ENCODE assay signal across 8 cellular contexts in the genomic region with DNA sequence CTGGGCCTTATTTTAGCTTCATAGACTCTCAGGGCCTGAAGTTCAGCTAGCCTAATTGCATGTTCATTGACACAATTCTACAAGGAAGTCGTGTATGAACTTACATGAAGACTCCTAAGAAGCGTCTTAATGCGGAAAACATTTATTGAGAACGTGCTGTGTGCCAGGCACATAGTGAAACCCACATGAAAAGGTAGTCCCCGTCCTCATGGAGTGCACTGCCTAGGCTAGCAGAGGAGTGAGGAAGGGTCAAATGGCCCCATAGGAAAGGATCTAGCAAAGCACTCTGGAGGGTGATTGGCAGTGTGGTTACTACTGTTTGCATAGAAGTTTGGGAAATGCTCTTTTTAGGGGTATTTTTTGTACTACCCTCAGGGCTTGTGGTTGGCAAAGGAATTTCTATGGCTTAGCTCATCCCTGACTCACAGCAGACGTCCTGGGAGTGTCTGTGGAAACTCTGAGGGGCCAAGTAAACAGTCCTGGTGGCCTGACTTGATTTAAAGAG. TPM values are rescaled to one million over a fixed set of nuclear protein-coding genes. Genes with fewer than 3 reads are reported as not detected.
DNase-seq lines count a peak whose midpoint lies in the region; ATAC-seq and TF ChIP-seq lines count a peak whose summit lies in the region.

No MANE protein-coding gene starts in this region.

- peak overlapping the region; percentile 1 to 91 (median 26) for H3K27ac Mint-ChIP-seq in IgD-negative memory B cell

- H3K27ac ChIP-seq in right lobe of liver (peak overlapping the region; percentile 49 to 84 (median 75)), upper lobe of right lung (peak overlapping the region; percentile 95)

- peak; percentile 82 for DNase-seq in AG09319 (ENCODE audit: extremely low read depth, low read depth)
- DNase-seq in astrocyte of the spinal cord (ENCODE audit: low read depth, low spot score), result peak; percentile 94
- DNase-seq in right lobe of liver, result no peak
- no peak for DNase-seq in upper lobe of right lung

- H3K4me1 ChIP-seq in right lobe of liver (peaks cover 0 to 33% (median 11%) of the 10 kb centered on the region in 4 donors), upper lobe of right lung (peaks cover 27% of the 10 kb centered on the region)

- peaks cover 7% of the 10 kb centered on the region for H3K27me3 Mint-ChIP-seq in IgD-negative memory B cell

- H3K36me3 ChIP-seq in right lobe of liver (no peaks in the 10 kb centered on the region), upper lobe of right lung (no peaks in the 10 kb centered on the region)

- 79% methylated on average over 4 of the region's 6 CpGs for WGBS in right lobe of liver (ENCODE audit: insufficient coverage, low coverage, low lambda C conversion rate, missing lambda C conversion rate)

- intact Hi-C loops in right lobe of liver (cut with DNase I), result no loop called here
- intact Hi-C loops in upper lobe of right lung (cut with DNase I), result loop anchor here (10.0 kb wide), 2 partner anchors 61 to 69 kb away; no protein-coding TSS in a partner anchor

- no peaks in the 10 kb centered on the region for H3K36me3 Mint-ChIP-seq in IgD-negative memory B cell

- in situ Hi-C loops in astrocyte of the spinal cord (cut with HindIII; ENCODE audit: low sequenced_read_pairs), result no loop called here

- H3K4me3 Mint-ChIP-seq in IgD-negative memory B cell, result peak overlapping the region; percentile 70 to 97 (median 88)

- H3K27me3 ChIP-seq in right lobe of liver, result no peaks in the 10 kb centered on the region
- H3K27me3 ChIP-seq in upper lobe of right lung, result no peaks in the 10 kb centered on the region

- no peaks in the 10 kb centered on the region for H3K9me3 ChIP-seq in right lobe of liver
- no peaks in the 10 kb centered on the region for H3K9me3 ChIP-seq in upper lobe of right lung

- TF ChIP-seq CTCF in AG09319 (IDR thresholded peaks at IDR 0.05; ENCODE audit: low read depth, low read length), result no peak
- no peak for TF ChIP-seq CTCF in astrocyte of the spinal cord (IDR thresholded peaks at IDR 0.05; ENCODE audit: low read depth, low read length)
- no peak for TF ChIP-seq CTCF in right lobe of liver (IDR thresholded peaks at IDR 0.05)
- no peak for TF ChIP-seq CTCF in upper lobe of right lung (IDR thresholded peaks at IDR 0.05)

- peaks cover 1 to 6% (median 2%) of the 10 kb centered on the region in 3 donors for H3K9me3 Mint-ChIP-seq in IgD-negative memory B cell

- ATAC-seq in right lobe of liver, result no peak
- no peak for ATAC-seq in upper lobe of right lung
- ATAC-seq in GM21529 (IDR thresholded peaks at IDR 0.05; ENCODE audit: unreplicated experiment), result no peak
- ATAC-seq in GM19455 (IDR thresholded peaks at IDR 0.05; ENCODE audit: unreplicated experiment), result no peak
- no peak for ATAC-seq in GM21786 (IDR thresholded peaks at IDR 0.05; ENCODE audit: unreplicated experiment)

- peaks cover 37 to 41% (median 41%) of the 10 kb centered on the region in 3 donors for H3K4me1 Mint-ChIP-seq in IgD-negative memory B cell

- no peak for TF ChIP-seq POLR2A in right lobe of liver (IDR thresholded peaks at IDR 0.05)

- H3K4me3 ChIP-seq in astrocyte of the spinal cord (ENCODE audit: low read depth, low read length), result peak overlapping the region; percentile 36
- peak overlapping the region in 2 of 3 donors; percentile 83 to 86 for H3K4me3 ChIP-seq in right lobe of liver
- peak overlapping the region; percentile 84 for H3K4me3 ChIP-seq in upper lobe of right lung

RNA-seq across cellular contexts. Expression of gene NPTN, which starts 0.9 kb away (rescaled TPM):
- 27.1 TPM for polyA plus RNA-seq in IgD-negative memory B cell
- total RNA-seq in right lobe of liver (10 to 100 TPM; 25.4 to 49.9 (median 35.4) TPM), upper lobe of right lung (131 TPM)

RNA-seq across cellular contexts. Expression of gene CD276, which starts 50.1 kb away (rescaled TPM):
- polyA plus RNA-seq in IgD-negative memory B cell, result not detected
- total RNA-seq in right lobe of liver (10 to 100 TPM; 18.8 to 56.5 (median 23.8) TPM), upper lobe of right lung (60.8 TPM)

Comparison
In these comparisons a context has a peak if more than half of its experiments do, and no peak if none do; other contexts are left out.
1. DNase-seq: peak in AG09319 (single experiment) and astrocyte of the spinal cord (single experiment); none in right lobe of liver (0 of 3) and upper lobe of right lung (single experiment).
2. Peak in every context shown above with its lines, with median percentiles within 50 percentile points of each other: H3K4me3 ChIP-seq.